9 cellular contexts compared by ENCODE assay signal in the genomic region with DNA sequence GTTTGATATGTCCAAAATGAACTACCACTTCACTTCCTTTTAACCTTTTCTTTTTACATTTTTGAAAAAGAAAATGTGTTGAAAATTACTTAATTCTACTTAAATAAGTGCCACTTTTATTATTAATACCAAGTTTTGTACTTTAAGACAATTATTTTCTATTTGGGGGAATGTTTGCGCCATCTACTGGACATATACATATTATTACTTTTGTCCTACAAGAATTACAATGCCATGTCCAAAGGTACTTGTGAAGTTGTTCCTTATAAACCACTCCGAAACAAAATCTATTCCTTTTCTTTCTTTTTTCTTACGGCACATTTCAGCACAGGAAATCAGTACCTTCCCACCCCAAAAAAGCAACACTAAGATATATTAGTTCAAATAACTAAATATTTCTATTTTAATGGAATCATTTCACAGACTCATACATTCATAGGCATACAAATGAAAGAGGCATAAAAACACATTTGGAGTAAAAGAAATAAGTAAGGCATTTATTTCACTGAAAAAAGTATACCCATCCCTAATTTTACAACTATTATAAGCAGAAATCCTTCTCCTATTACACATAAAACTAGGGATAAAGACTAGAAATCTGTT.
DNase-seq lines count a peak whose midpoint lies in the region; ATAC-seq and TF ChIP-seq lines count a peak whose summit lies in the region.
"Had no signal": no experiment of that assay in that cellular context is flagged by ENCODE, and none has a peak within 500 bp of the region (broad histone marks: within the 10 kb centered on the region; RNA-seq: fewer than 3 reads in every experiment).

No MANE protein-coding gene starts in this region.

- no peaks in the 10 kb centered on the region for H4K20me1 ChIP-seq in Karpas-422 (ENCODE audit: insufficient read depth, low read depth, low read length)

- DNase-seq in GM04504 (ENCODE audit: low read depth) (peak; percentile 12), Karpas-422 (peak; percentile 73), SK-N-DZ (ENCODE audit: low spot score) (peak; percentile 14), thoracic aorta (ENCODE audit: low spot score) (no peak)
- no peak for DNase-seq in activated CD4-positive, CD25-positive, alpha-beta regulatory T cell (lab: John Stamatoyannopoulos, UW)

- ATAC-seq in gastroesophageal sphincter = no peak
- ATAC-seq in thoracic aorta (ENCODE audit: insufficient number of reproducible peaks, low FRiP score, low read depth) = no peak
- no peak for ATAC-seq in GM21825 (IDR thresholded peaks at IDR 0.05; ENCODE audit: unreplicated experiment)
- no peak for ATAC-seq in GM18861 (IDR thresholded peaks at IDR 0.05; ENCODE audit: unreplicated experiment)

- TF ChIP-seq EP300 in gastroesophageal sphincter (IDR thresholded peaks at IDR 0.05) = no peak

- TF ChIP-seq CTCF in gastroesophageal sphincter (IDR thresholded peaks at IDR 0.05) = peak; percentile 24 to 52 (median 30)
- TF ChIP-seq CTCF in thoracic aorta (IDR thresholded peaks at IDR 0.05) = peak; percentile 42

- H3K4me1 ChIP-seq in Karpas-422 (ENCODE audit: low read length) = no peaks in the 10 kb centered on the region
- no peaks in the 10 kb centered on the region for H3K4me1 ChIP-seq in gastroesophageal sphincter
- H3K4me1 ChIP-seq in thoracic aorta (ENCODE audit: control insufficient read depth in 1 of 2, low read depth in 2 of 2) = no peaks in the 10 kb centered on the region
- H3K4me1 ChIP-seq: SJSA1 had no signal

- 22% methylated on average over 3 of the region's 3 CpGs for WGBS in gastroesophageal sphincter (ENCODE audit: low coverage in 1 of 2), 2 donors

- no peaks in the 10 kb centered on the region for H3K79me2 ChIP-seq in Karpas-422 (ENCODE audit: low read length)

- H3K27ac ChIP-seq in Karpas-422 (ENCODE audit: low read length) = no peak overlapping the region
- no peak overlapping the region for H3K27ac ChIP-seq in gastroesophageal sphincter
- H3K27ac ChIP-seq in thoracic aorta = no peak overlapping the region
- H3K27ac ChIP-seq: SJSA1 had no signal

- no peak overlapping the region for H2AFZ ChIP-seq in Karpas-422 (ENCODE audit: low read length)

- H3K9me2 ChIP-seq in Karpas-422 (replicated peaks; ENCODE audit: insufficient read depth, low read length) = no peaks in the 10 kb centered on the region

- no peak overlapping the region for H3K9ac ChIP-seq in Karpas-422 (ENCODE audit: low read length)

- H3K4me3 ChIP-seq in Karpas-422 (ENCODE audit: low read length) (no peak overlapping the region), gastroesophageal sphincter (no peak overlapping the region), thoracic aorta (no peak overlapping the region)
- H3K4me3 ChIP-seq: SJSA1 had no signal

- H3K9me3 ChIP-seq in Karpas-422 (ENCODE audit: low read length) = no peaks in the 10 kb centered on the region
- no peaks in the 10 kb centered on the region for H3K9me3 ChIP-seq in gastroesophageal sphincter
- H3K9me3 ChIP-seq in thoracic aorta = no peaks in the 10 kb centered on the region
- H3K9me3 ChIP-seq: SJSA1 had no signal

- H3K4me2 ChIP-seq in Karpas-422 (ENCODE audit: low read depth, low read length, poor library complexity, severe bottlenecking) = no peak overlapping the region

- TF ChIP-seq POLR2A in gastroesophageal sphincter (IDR thresholded peaks at IDR 0.05) = no peak

- H3K27me3 ChIP-seq in Karpas-422 (ENCODE audit: low read length) (no peaks in the 10 kb centered on the region), gastroesophageal sphincter (no peaks in the 10 kb centered on the region), thoracic aorta (replicated peaks; ENCODE audit: insufficient read depth) (no peaks in the 10 kb centered on the region)
- H3K27me3 ChIP-seq: SJSA1 had no signal

- no peaks in the 10 kb centered on the region for H3K36me3 ChIP-seq in Karpas-422 (ENCODE audit: insufficient read depth, low read length)
- H3K36me3 ChIP-seq in gastroesophageal sphincter = no peaks in the 10 kb centered on the region
- no peaks in the 10 kb centered on the region for H3K36me3 ChIP-seq in thoracic aorta
- H3K36me3 ChIP-seq: SJSA1 had no signal

Comparison
In these comparisons a context has a peak if more than half of its experiments do, and no peak if none do; other contexts are left out.
1. DNase-seq: peak in GM04504 (single experiment), Karpas-422 (single experiment) and SK-N-DZ (single experiment); none in thoracic aorta (single experiment) and activated CD4-positive, CD25-positive, alpha-beta regulatory T cell (0 of 4).